Comparison of ENCODE assay signal across 3 cellular contexts in genomic region chr1:1449099-1449739, GRCh38.
A peak's percentile ranks its signal among the peaks of the same experiment; 100 is the strongest.
TF ChIP-seq lines count a peak whose summit lies in the region.

A gene with protein sequence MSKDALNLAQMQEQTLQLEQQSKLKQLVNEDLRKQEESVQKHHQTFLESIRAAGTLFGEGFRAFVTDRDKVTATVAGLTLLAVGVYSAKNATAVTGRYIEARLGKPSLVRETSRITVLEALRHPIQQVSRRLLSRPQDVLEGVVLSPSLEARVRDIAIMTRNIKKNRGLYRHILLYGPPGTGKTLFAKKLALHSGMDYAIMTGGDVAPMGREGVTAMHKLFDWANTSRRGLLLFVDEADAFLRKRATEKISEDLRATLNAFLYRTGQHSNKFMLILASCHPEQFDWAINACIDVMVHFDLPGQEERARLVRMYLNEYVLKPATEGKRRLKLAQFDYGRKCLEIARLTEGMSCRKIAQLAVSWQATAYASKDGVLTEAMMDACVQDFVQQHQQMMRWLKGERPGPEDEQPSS (plus strand): TSS chr1:1449689. CDS start chr1:1450684, 995 bp downstream.

TF ChIP-seq in SK-N-SH, 30 proteins besides CTCF, POLR2A, EP300 and RAD21:
- TF ChIP-seq TCF12 (IDR thresholded peaks at IDR 0.05) = no peak

TF ChIP-seq in SK-N-SH treated with all-trans-retinoic acid at 6 μM for 48 hours, 23 proteins besides CTCF, POLR2A, EP300 and RAD21:
- no peak for TF ChIP-seq OSR1 (CRISPR knock-in tag; IDR thresholded peaks at IDR 0.05)
- TF ChIP-seq BACH2 (CRISPR knock-in tag; IDR thresholded peaks at IDR 0.05; ENCODE audit: borderline replicate concordance) = no peak
- TF ChIP-seq, protein P1, sequence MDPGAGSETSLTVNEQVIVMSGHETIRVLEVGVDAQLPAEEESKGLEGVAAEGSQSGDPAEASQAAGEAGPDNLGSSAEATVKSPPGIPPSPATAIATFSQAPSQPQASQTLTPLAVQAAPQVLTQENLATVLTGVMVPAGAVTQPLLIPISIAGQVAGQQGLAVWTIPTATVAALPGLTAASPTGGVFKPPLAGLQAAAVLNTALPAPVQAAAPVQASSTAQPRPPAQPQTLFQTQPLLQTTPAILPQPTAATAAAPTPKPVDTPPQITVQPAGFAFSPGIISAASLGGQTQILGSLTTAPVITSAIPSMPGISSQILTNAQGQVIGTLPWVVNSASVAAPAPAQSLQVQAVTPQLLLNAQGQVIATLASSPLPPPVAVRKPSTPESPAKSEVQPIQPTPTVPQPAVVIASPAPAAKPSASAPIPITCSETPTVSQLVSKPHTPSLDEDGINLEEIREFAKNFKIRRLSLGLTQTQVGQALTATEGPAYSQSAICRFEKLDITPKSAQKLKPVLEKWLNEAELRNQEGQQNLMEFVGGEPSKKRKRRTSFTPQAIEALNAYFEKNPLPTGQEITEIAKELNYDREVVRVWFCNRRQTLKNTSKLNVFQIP (CRISPR knock-in tag; IDR thresholded peaks at IDR 0.05; ENCODE audit: borderline replicate concordance, low read depth) = no peak
- no peak for TF ChIP-seq ZFP3 (CRISPR knock-in tag; IDR thresholded peaks at IDR 0.05)
- TF ChIP-seq ZC3H10 (CRISPR knock-in tag; IDR thresholded peaks at IDR 0.05) = no peak
- TF ChIP-seq TCF4 (CRISPR knock-in tag; IDR thresholded peaks at IDR 0.05; ENCODE audit: borderline replicate concordance) = no peak
- no peak for TF ChIP-seq ZNF8 (CRISPR knock-in tag; IDR thresholded peaks at IDR 0.05)
- TF ChIP-seq, protein P2, sequence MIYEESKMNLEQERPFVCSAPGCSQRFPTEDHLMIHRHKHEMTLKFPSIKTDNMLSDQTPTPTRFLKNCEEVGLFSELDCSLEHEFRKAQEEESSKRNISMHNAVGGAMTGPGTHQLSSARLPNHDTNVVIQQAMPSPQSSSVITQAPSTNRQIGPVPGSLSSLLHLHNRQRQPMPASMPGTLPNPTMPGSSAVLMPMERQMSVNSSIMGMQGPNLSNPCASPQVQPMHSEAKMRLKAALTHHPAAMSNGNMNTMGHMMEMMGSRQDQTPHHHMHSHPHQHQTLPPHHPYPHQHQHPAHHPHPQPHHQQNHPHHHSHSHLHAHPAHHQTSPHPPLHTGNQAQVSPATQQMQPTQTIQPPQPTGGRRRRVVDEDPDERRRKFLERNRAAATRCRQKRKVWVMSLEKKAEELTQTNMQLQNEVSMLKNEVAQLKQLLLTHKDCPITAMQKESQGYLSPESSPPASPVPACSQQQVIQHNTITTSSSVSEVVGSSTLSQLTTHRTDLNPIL (CRISPR knock-in tag; IDR thresholded peaks at IDR 0.05; ENCODE audit: low read depth) = no peak
- no peak for TF ChIP-seq CSDC2 (CRISPR knock-in tag; IDR thresholded peaks at IDR 0.05)
- no peak for TF ChIP-seq ZNF565 (CRISPR knock-in tag; conservative IDR thresholded peaks at IDR 0.05; ENCODE audit: low read depth)
- TF ChIP-seq TSHZ2 (CRISPR knock-in tag; IDR thresholded peaks at IDR 0.05) = no peak
- no peak for TF ChIP-seq ZNF70 (CRISPR knock-in tag; IDR thresholded peaks at IDR 0.05)
- no peak for TF ChIP-seq PATZ1 (CRISPR knock-in tag; IDR thresholded peaks at IDR 0.05; ENCODE audit: borderline replicate concordance)
- TF ChIP-seq PPARA (CRISPR knock-in tag; IDR thresholded peaks at IDR 0.05; ENCODE audit: borderline replicate concordance) = no peak
- TF ChIP-seq ARNTL (CRISPR knock-in tag; IDR thresholded peaks at IDR 0.05; ENCODE audit: borderline replicate concordance, low read depth) = no peak

TF ChIP-seq in GM12878, 131 proteins besides CTCF, POLR2A, EP300 and RAD21:
- TF ChIP-seq, protein P3, sequence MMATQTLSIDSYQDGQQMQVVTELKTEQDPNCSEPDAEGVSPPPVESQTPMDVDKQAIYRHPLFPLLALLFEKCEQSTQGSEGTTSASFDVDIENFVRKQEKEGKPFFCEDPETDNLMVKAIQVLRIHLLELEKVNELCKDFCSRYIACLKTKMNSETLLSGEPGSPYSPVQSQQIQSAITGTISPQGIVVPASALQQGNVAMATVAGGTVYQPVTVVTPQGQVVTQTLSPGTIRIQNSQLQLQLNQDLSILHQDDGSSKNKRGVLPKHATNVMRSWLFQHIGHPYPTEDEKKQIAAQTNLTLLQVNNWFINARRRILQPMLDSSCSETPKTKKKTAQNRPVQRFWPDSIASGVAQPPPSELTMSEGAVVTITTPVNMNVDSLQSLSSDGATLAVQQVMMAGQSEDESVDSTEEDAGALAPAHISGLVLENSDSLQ (IDR thresholded peaks at IDR 0.05) = 0 out of 2 replicates have a peak, but pooled peaks have one; percentile 6
- TF ChIP-seq NR2C1 (IDR thresholded peaks at IDR 0.05) = no peak
- no peak for TF ChIP-seq EGR1 (IDR thresholded peaks at IDR 0.05; ENCODE audit: borderline replicate concordance in 1 of 2, low read depth in 2 of 2, low read length in 2 of 2)
- no peak for TF ChIP-seq FOXK2 (IDR thresholded peaks at IDR 0.05)
- no peak for TF ChIP-seq USF1 (IDR thresholded peaks at IDR 0.05; ENCODE audit: borderline replicate concordance, extremely low read length, insufficient read depth, low read depth, low read length)
- TF ChIP-seq HDAC2 (IDR thresholded peaks at IDR 0.05) = no peak
